18 cellular contexts compared by ENCODE assay signal in genomic region chr14:32984531-32984930, GRCh38. TPM values are rescaled to one million over a fixed set of nuclear protein-coding genes. Genes with fewer than 3 reads are reported as not detected.
"Had no signal": no experiment of that assay in that cellular context is flagged by ENCODE, and none has a peak within 500 bp of the region (broad histone marks: within the 10 kb centered on the region; RNA-seq: fewer than 3 reads in every experiment).

No MANE protein-coding gene starts in this region.

- H3K36me3 Mint-ChIP-seq: activated naive CD8-positive, alpha-beta T cell treated with anti-CD3 and anti-CD28 coated beads for 36 hours; memory B cell; naive B cell; WTC11 had no signal

- H3K4me3 Mint-ChIP-seq: activated naive CD8-positive, alpha-beta T cell treated with anti-CD3 and anti-CD28 coated beads for 36 hours; activated T-cell treated with anti-CD3 and anti-CD28 coated beads, Interleukin-2, amount 50 U/mL, for 24 hours; activated T-helper 17 cell treated with anti-CD3 and anti-CD28 coated beads, Interleukin-2, amount 50 U/mL, for 72 hours; dendritic cell treated with granulocyte-macrophage colony-stimulating factor and Interleukin-4, amounts not matched to agents 40 ng/mL and 50 ng/mL, for 4 days; memory B cell; naive B cell; T-helper 1 cell treated with Interleukin-12 subunit alpha and Interleukin-12 subunit beta and Interleukin-4 antibody, amounts not matched to agents 30 μg/mL and 1 μg/mL, for 36 hours; WTC11 had no signal

- H3K9me3 Mint-ChIP-seq: activated T-cell treated with anti-CD3 and anti-CD28 coated beads, Interleukin-2, amount 50 U/mL, for 24 hours; activated T-helper 17 cell treated with anti-CD3 and anti-CD28 coated beads, Interleukin-2, amount 50 U/mL, for 72 hours had no signal

- H3K4me1 ChIP-seq: prostate gland, tibial artery had no signal

- H3K9me3 ChIP-seq: prostate gland, tibial artery had no signal

- H3K4me1 Mint-ChIP-seq: activated naive CD8-positive, alpha-beta T cell treated with anti-CD3 and anti-CD28 coated beads for 36 hours; activated T-helper 17 cell treated with anti-CD3 and anti-CD28 coated beads, Interleukin-2, amount 50 U/mL, for 72 hours; memory B cell; naive B cell had no signal

- DNase-seq: activated naive CD8-positive, alpha-beta T cell treated with anti-CD3 and anti-CD28 coated beads for 36 hours; activated T-cell treated with anti-CD3 and anti-CD28 coated beads, Interleukin-2, amount 50 U/mL, for 24 hours; amniotic stem cell; effector CD8-positive, alpha-beta T cell; left cardiac atrium; naive B cell; right cardiac atrium; stimulated activated CD4-positive, alpha-beta T cell treated with anti-CD3 and anti-CD28 coated beads, Interleukin-4, amount 100 ng/mL, for 24 hours; stimulated activated naive CD4-positive, alpha-beta T cell treated with Interleukin-2 at 50 U/mL for 16 hours; T1000; tibial artery had no signal

- H3K27me3 ChIP-seq: cardiac muscle cell, tibial artery had no signal

- H3K27me3 Mint-ChIP-seq: activated naive CD8-positive, alpha-beta T cell treated with anti-CD3 and anti-CD28 coated beads for 36 hours; activated T-cell treated with anti-CD3 and anti-CD28 coated beads, Interleukin-2, amount 50 U/mL, for 24 hours; dendritic cell treated with granulocyte-macrophage colony-stimulating factor and Interleukin-4, amounts not matched to agents 40 ng/mL and 50 ng/mL, for 4 days; memory B cell had no signal

- ATAC-seq: activated T-helper 17 cell treated with anti-CD3 and anti-CD28 coated beads, Interleukin-2, amount 50 U/mL, for 72 hours; left cardiac atrium; right cardiac atrium; WTC11 had no signal

- H3K27ac ChIP-seq: cardiac muscle cell, prostate gland, tibial artery had no signal

- H3K27ac Mint-ChIP-seq: activated naive CD8-positive, alpha-beta T cell treated with anti-CD3 and anti-CD28 coated beads for 36 hours; activated T-cell treated with anti-CD3 and anti-CD28 coated beads, Interleukin-2, amount 50 U/mL, for 24 hours; activated T-helper 17 cell treated with anti-CD3 and anti-CD28 coated beads, Interleukin-2, amount 50 U/mL, for 72 hours; dendritic cell treated with granulocyte-macrophage colony-stimulating factor and Interleukin-4, amounts not matched to agents 40 ng/mL and 50 ng/mL, for 4 days; memory B cell; T-helper 1 cell treated with Interleukin-12 subunit alpha and Interleukin-12 subunit beta and Interleukin-4 antibody, amounts not matched to agents 30 μg/mL and 1 μg/mL, for 36 hours; WTC11 had no signal

RNA-seq across cellular contexts. Expression of gene NPAS3, which starts 45.9 kb away (rescaled TPM):
- total RNA-seq: activated naive CD8-positive, alpha-beta T cell treated with anti-CD3 and anti-CD28 coated beads for 36 hours; activated T-helper 17 cell treated with anti-CD3 and anti-CD28 coated beads, Interleukin-2, amount 50 U/mL, for 72 hours had no signal
